18 cellular contexts compared by ENCODE assay signal in genomic region chr4:125280892-125281403, GRCh38. TPM values are rescaled to one million over a fixed set of nuclear protein-coding genes. Genes with fewer than 3 reads are reported as not detected.
DNase-seq lines count a peak whose midpoint lies in the region; ATAC-seq and TF ChIP-seq lines count a peak whose summit lies in the region.
"Had no signal": no experiment of that assay in that cellular context is flagged by ENCODE, and none has a peak within 500 bp of the region (broad histone marks: within the 10 kb centered on the region; RNA-seq: fewer than 3 reads in every experiment).

No MANE protein-coding gene starts in this region.

- no peak overlapping the region for H3K27ac ChIP-seq in hepatocyte
- H3K27ac ChIP-seq: BLaER1 had no signal

- H3K4me3 ChIP-seq in hepatocyte = no peak overlapping the region
- no peak overlapping the region for H3K4me3 ChIP-seq in HAP-1
- H3K4me3 ChIP-seq: BLaER1, GM23338 had no signal

- H3K9me3 Mint-ChIP-seq in activated naive CD8-positive, alpha-beta T cell treated with anti-CD3 and anti-CD28 coated beads, Interleukin-2, amount 50 U/mL, for 24 hours = no peaks in the 10 kb centered on the region
- H3K9me3 Mint-ChIP-seq in activated naive CD8-positive, alpha-beta T cell treated with anti-CD3 and anti-CD28 coated beads for 36 hours = no peaks in the 10 kb centered on the region
- peaks cover 4% of the 10 kb centered on the region for H3K9me3 Mint-ChIP-seq in WTC11
- H3K9me3 Mint-ChIP-seq: GM23338, HFFc6 had no signal

- H4K20me1 ChIP-seq in hepatocyte (ENCODE audit: insufficient read depth, poor library complexity, severe bottlenecking) = no peaks in the 10 kb centered on the region
- H4K20me1 ChIP-seq: BLaER1 had no signal

- H3K36me3 ChIP-seq in hepatocyte (replicated peaks; ENCODE audit: insufficient read depth, low read depth) (no peaks in the 10 kb centered on the region), HAP-1 (replicated peaks) (no peaks in the 10 kb centered on the region)
- H3K36me3 ChIP-seq: BLaER1 had no signal

- 98% methylated on average over 21 of the region's 34 CpGs for WGBS in hepatocyte (ENCODE audit: low lambda C conversion rate, missing lambda C conversion rate)

- in situ Hi-C loops in HAP-1 (cut with MboI; ENCODE audit: low sequenced_read_pairs) = loop anchor here (25.0 kb wide), 1 partner anchor 944 kb away; no protein-coding TSS in a partner anchor

- TF ChIP-seq CTCF in WTC11 (IDR thresholded peaks at IDR 0.05) (no peak), hepatocyte (IDR thresholded peaks at IDR 0.05; ENCODE audit: poor library complexity) (no peak)

- no peak overlapping the region for H2AFZ ChIP-seq in hepatocyte
- H2AFZ ChIP-seq: GM23338 had no signal

- no peaks in the 10 kb centered on the region for H3K27me3 Mint-ChIP-seq in activated naive CD8-positive, alpha-beta T cell treated with anti-CD3 and anti-CD28 coated beads, Interleukin-2, amount 50 U/mL, for 24 hours
- H3K27me3 Mint-ChIP-seq in activated naive CD8-positive, alpha-beta T cell treated with anti-CD3 and anti-CD28 coated beads for 36 hours = no peaks in the 10 kb centered on the region
- no peaks in the 10 kb centered on the region for H3K27me3 Mint-ChIP-seq in WTC11 (ENCODE audit: low read depth)
- H3K27me3 Mint-ChIP-seq: CD4-positive, alpha-beta memory T cell had no signal

- intact Hi-C loops in posterior vena cava (cut with DNase I) = no loop called here

- H3K27me3 ChIP-seq in hepatocyte (no peaks in the 10 kb centered on the region), HAP-1 (ENCODE audit: low read depth) (no peaks in the 10 kb centered on the region)
- H3K27me3 ChIP-seq: BLaER1 had no signal

- CTCF ChIA-PET in WTC11 (lab: Charles Lee) = no interaction called here

- H3K4me2 ChIP-seq in hepatocyte = no peak overlapping the region
- H3K4me2 ChIP-seq: BLaER1, GM23338 had no signal

- H3K4me1 ChIP-seq in hepatocyte (ENCODE audit: insufficient read depth) (no peaks in the 10 kb centered on the region), HAP-1 (no peaks in the 10 kb centered on the region)
- H3K4me1 ChIP-seq: BLaER1 had no signal

- ATAC-seq in activated naive CD8-positive, alpha-beta T cell treated with anti-CD3 and anti-CD28 coated beads, Interleukin-2, amount 50 U/mL, for 24 hours = peak; percentile 10
- ATAC-seq in WTC11 = no peak
- ATAC-seq: GM23338, HCT116 had no signal

- DNase-seq in activated naive CD8-positive, alpha-beta T cell treated with anti-CD3 and anti-CD28 coated beads, Interleukin-2, amount 50 U/mL, for 24 hours = no peak
- no peak for DNase-seq in activated naive CD8-positive, alpha-beta T cell treated with anti-CD3 and anti-CD28 coated beads for 36 hours
- DNase-seq in WTC11 (ENCODE audit: low spot score) (peak; percentile 11), hepatocyte (ENCODE audit: low spot score) (peak; percentile 3), posterior vena cava (ENCODE audit: low spot score) (peak; percentile 76), HAP-1 (ENCODE audit: low spot score in 2 of 2) (no peak), globus pallidus (ENCODE audit: low spot score) (no peak)
- no peak for DNase-seq in activated CD4-positive, alpha-beta T cell treated with anti-CD3 and anti-CD28 coated beads, Interleukin-2, amount 50 U/mL, for 4 hours
- DNase-seq: 8988T; CD4-positive, alpha-beta memory T cell; DMS153; DMS79; GDM1; HFFc6 had no signal

- no peaks in the 10 kb centered on the region for H3K9me3 ChIP-seq in hepatocyte (ENCODE audit: low read depth)
- no peaks in the 10 kb centered on the region for H3K9me3 ChIP-seq in HAP-1

- no peak overlapping the region for H3K4me3 Mint-ChIP-seq in activated naive CD8-positive, alpha-beta T cell treated with anti-CD3 and anti-CD28 coated beads, Interleukin-2, amount 50 U/mL, for 24 hours
- H3K4me3 Mint-ChIP-seq in activated naive CD8-positive, alpha-beta T cell treated with anti-CD3 and anti-CD28 coated beads for 36 hours = no peak overlapping the region
- H3K4me3 Mint-ChIP-seq in WTC11 = no peak overlapping the region
- H3K4me3 Mint-ChIP-seq: CD14-positive monocyte; CD4-positive, alpha-beta memory T cell; GM23338; HFFc6 had no signal

- H3K4me1 Mint-ChIP-seq in activated naive CD8-positive, alpha-beta T cell treated with anti-CD3 and anti-CD28 coated beads, Interleukin-2, amount 50 U/mL, for 24 hours = no peaks in the 10 kb centered on the region
- H3K4me1 Mint-ChIP-seq in activated naive CD8-positive, alpha-beta T cell treated with anti-CD3 and anti-CD28 coated beads for 36 hours = no peaks in the 10 kb centered on the region
- H3K4me1 Mint-ChIP-seq in WTC11 = peaks cover 12% of the 10 kb centered on the region
- H3K4me1 Mint-ChIP-seq: CD4-positive, alpha-beta memory T cell had no signal

- POLR2A ChIA-PET in WTC11 (lab: Charles Lee) = no interaction called here

- no peak overlapping the region for H3K27ac Mint-ChIP-seq in activated naive CD8-positive, alpha-beta T cell treated with anti-CD3 and anti-CD28 coated beads, Interleukin-2, amount 50 U/mL, for 24 hours
- H3K27ac Mint-ChIP-seq in activated naive CD8-positive, alpha-beta T cell treated with anti-CD3 and anti-CD28 coated beads for 36 hours = no peak overlapping the region
- no peak overlapping the region for H3K27ac Mint-ChIP-seq in WTC11
- H3K27ac Mint-ChIP-seq: CD14-positive monocyte; CD4-positive, alpha-beta memory T cell; GM23338; HFFc6 had no signal

- H3K9me2 ChIP-seq in hepatocyte (replicated peaks; ENCODE audit: insufficient read depth) = no peaks in the 10 kb centered on the region

- H3K36me3 Mint-ChIP-seq in activated naive CD8-positive, alpha-beta T cell treated with anti-CD3 and anti-CD28 coated beads, Interleukin-2, amount 50 U/mL, for 24 hours (ENCODE audit: low read depth) = no peaks in the 10 kb centered on the region
- no peaks in the 10 kb centered on the region for H3K36me3 Mint-ChIP-seq in activated naive CD8-positive, alpha-beta T cell treated with anti-CD3 and anti-CD28 coated beads for 36 hours
- no peaks in the 10 kb centered on the region for H3K36me3 Mint-ChIP-seq in WTC11
- H3K36me3 Mint-ChIP-seq: CD14-positive monocyte; CD4-positive, alpha-beta memory T cell had no signal

- H3K79me2 ChIP-seq in hepatocyte = no peaks in the 10 kb centered on the region

TF ChIP-seq in WTC11, 78 proteins besides CTCF, POLR2A, EP300 and RAD21 (continues in another document):
- TF ChIP-seq ATF3 (CRISPR knock-in tag; conservative IDR thresholded peaks at IDR 0.05) (no peak), ZNF121 (CRISPR knock-in tag; IDR thresholded peaks at IDR 0.05) (no peak), ATF2 (CRISPR knock-in tag; IDR thresholded peaks at IDR 0.05; ENCODE audit: borderline replicate concordance, low read depth) (no peak), FOXP4 (CRISPR knock-in tag; IDR thresholded peaks at IDR 0.05) (no peak), ZNF396 (CRISPR knock-in tag; IDR thresholded peaks at IDR 0.05; ENCODE audit: borderline replicate concordance) (no peak), E2F5 (CRISPR knock-in tag; IDR thresholded peaks at IDR 0.05) (no peak), GTF2I (CRISPR knock-in tag; conservative IDR thresholded peaks at IDR 0.05) (no peak), IRF2 (CRISPR knock-in tag; IDR thresholded peaks at IDR 0.05; ENCODE audit: borderline replicate concordance, low read depth) (no peak), FOXJ3 (CRISPR knock-in tag; IDR thresholded peaks at IDR 0.05; ENCODE audit: borderline replicate concordance) (no peak), NR1H2 (CRISPR knock-in tag; IDR thresholded peaks at IDR 0.05) (no peak)

RNA-seq across cellular contexts. Expression of gene FAT4, which starts 33.8 kb away (rescaled TPM):
- total RNA-seq in activated naive CD8-positive, alpha-beta T cell treated with anti-CD3 and anti-CD28 coated beads for 36 hours = not detected
- total RNA-seq in WTC11 (2021) (6.6 to 10.5 TPM (median 6.8 TPM) in 3 replicates), hepatocyte (59.5 and 61.8 TPM in 2 replicates), posterior vena cava (10 to 100 TPM; 22.8 to 24.1 TPM)
- polyA plus RNA-seq in hepatocyte = 2.9 and 3.3 TPM in 2 replicates
- total RNA-seq: CD4-positive, alpha-beta memory T cell had no signal
- polyA plus RNA-seq: CD14-positive monocyte; CD4-positive, alpha-beta memory T cell had no signal

Comparison
In these comparisons a context has a peak if more than half of its experiments do, and no peak if none do; other contexts are left out.
1. DNase-seq: peak in WTC11 (single experiment), hepatocyte (single experiment) and posterior vena cava (single experiment); none in activated naive CD8-positive, alpha-beta T cell treated with anti-CD3 and anti-CD28 coated beads, Interleukin-2, amount 50 U/mL, for 24 hours (single experiment), activated naive CD8-positive, alpha-beta T cell treated with anti-CD3 and anti-CD28 coated beads for 36 hours (single experiment), HAP-1 (0 of 2), globus pallidus (single experiment) and activated CD4-positive, alpha-beta T cell treated with anti-CD3 and anti-CD28 coated beads, Interleukin-2, amount 50 U/mL, for 4 hours (0 of 2).